ENCODE assay signal across 15 cellular contexts in genomic region chr14:22232486-22232885, GRCh38.
A peak's percentile ranks its signal among the peaks of the same experiment; 100 is the strongest.
DNase-seq lines count a peak whose midpoint lies in the region; ATAC-seq and TF ChIP-seq lines count a peak whose summit lies in the region.
"Had no signal": no experiment of that assay in that cellular context is flagged by ENCODE, and none has a peak within 500 bp of the region (broad histone marks: within the 10 kb centered on the region; RNA-seq: fewer than 3 reads in every experiment).

No MANE protein-coding gene starts in this region.

- TF ChIP-seq CTCF in HL-60 (IDR thresholded peaks at IDR 0.05; ENCODE audit: insufficient read depth, low read length) (no peak), GM13977 (IDR thresholded peaks at IDR 0.05; ENCODE audit: extremely low read depth, insufficient read depth, missing control alignments) (no peak), Calu3 (IDR thresholded peaks at IDR 0.05; ENCODE audit: unreplicated experiment) (no peak)

- H3K79me1 ChIP-seq in neuronal stem cell (ENCODE audit: low read depth, low read length), result no peaks in the 10 kb centered on the region

- no TSS peak for BruUV-seq in Calu3 (replicated peaks; lab: Mats Ljungman, UMichigan)

- H3K27ac ChIP-seq in HL-60 (replicated peaks), result peak overlapping the region; percentile 51
- no peak overlapping the region for H3K27ac ChIP-seq in neuronal stem cell (replicated peaks; ENCODE audit: low read length)

- H3K4me2 ChIP-seq in neuronal stem cell (ENCODE audit: insufficient read depth, low read length, poor library complexity, severe bottlenecking), result no peak overlapping the region

- no peak overlapping the region for H2BK12ac ChIP-seq in neuronal stem cell (ENCODE audit: low read length)

- intact Hi-C loops in Calu3 (cut with micrococcal nuclease; ENCODE audit: unreplicated experiment), result no loop called here

- CTCF ChIA-PET in Calu3 (lab: Charles Lee), result no interaction called here

- H3K4me3 ChIP-seq in HL-60 (replicated peaks; ENCODE audit: insufficient read depth, low read length), result no peak overlapping the region
- no peak overlapping the region for H3K4me3 ChIP-seq in neuronal stem cell (ENCODE audit: low read length in 2 of 2)
- H3K4me3 ChIP-seq: GM12878 had no signal

- H3K36me3 Mint-ChIP-seq in activated naive CD8-positive, alpha-beta T cell treated with anti-CD3 and anti-CD28 coated beads, Interleukin-2, amount 50 U/mL, for 24 hours (ENCODE audit: low read depth), result no peaks in the 10 kb centered on the region
- no peaks in the 10 kb centered on the region for H3K36me3 Mint-ChIP-seq in Calu3 (ENCODE audit: insufficient read depth, unreplicated experiment)
- H3K36me3 Mint-ChIP-seq: CD14-positive monocyte; CD8-positive, alpha-beta T cell had no signal

- no peak overlapping the region for H3K4me3 Mint-ChIP-seq in activated naive CD8-positive, alpha-beta T cell treated with anti-CD3 and anti-CD28 coated beads, Interleukin-2, amount 50 U/mL, for 24 hours
- H3K4me3 Mint-ChIP-seq in Calu3 (ENCODE audit: low read depth, unreplicated experiment), result no peak overlapping the region
- H3K4me3 Mint-ChIP-seq: CD14-positive monocyte; CD8-positive, alpha-beta T cell had no signal

- no peak overlapping the region for H3K18ac ChIP-seq in neuronal stem cell (ENCODE audit: low read length)

- no peak overlapping the region for H3K4ac ChIP-seq in neuronal stem cell (ENCODE audit: low read length)

- no peak overlapping the region for H2BK15ac ChIP-seq in neuronal stem cell (ENCODE audit: low read length)

- H2BK120ac ChIP-seq in neuronal stem cell (ENCODE audit: low read depth, low read length), result no peak overlapping the region

- no peaks in the 10 kb centered on the region for H3K4me1 ChIP-seq in neuronal stem cell (ENCODE audit: control insufficient read depth in 2 of 2, insufficient read depth in 1 of 2, low read depth in 1 of 2, low read length in 2 of 2)

- peaks cover 0 to 5% of the 10 kb centered on the region in 2 donors for H3K9me3 ChIP-seq in neuronal stem cell (replicated peaks in 1 of 2; ENCODE audit: control insufficient read depth in 2 of 2, insufficient read depth in 1 of 2, low read depth in 1 of 2, low read length in 2 of 2)

- no peak overlapping the region for H3K9ac ChIP-seq in neuronal stem cell (ENCODE audit: low read depth, low read length, poor library complexity)

- H3K9me3 Mint-ChIP-seq in activated naive CD8-positive, alpha-beta T cell treated with anti-CD3 and anti-CD28 coated beads, Interleukin-2, amount 50 U/mL, for 24 hours, result no peaks in the 10 kb centered on the region
- peaks cover 3% of the 10 kb centered on the region for H3K9me3 Mint-ChIP-seq in Calu3 (ENCODE audit: low read depth, unreplicated experiment)
- H3K9me3 Mint-ChIP-seq: CD8-positive, alpha-beta T cell had no signal

- DNase-seq in ELF-1 (ENCODE audit: low read depth, low spot score), result peak; percentile 34
- DNase-seq in HL-60 (ENCODE audit: low read depth in 1 of 2, low spot score in 1 of 2), result no peak
- DNase-seq in activated naive CD8-positive, alpha-beta T cell treated with anti-CD3 and anti-CD28 coated beads, Interleukin-2, amount 50 U/mL, for 24 hours, result no peak
- DNase-seq in neuronal stem cell (ENCODE audit: low spot score), result no peak
- no peak for DNase-seq in GM13977 (ENCODE audit: low spot score)
- DNase-seq in Calu3, result no peak
- DNase-seq: CD8-positive, alpha-beta T cell; COR-L47; DMS53; IMR-90; KBM-7 had no signal

- no peak overlapping the region for H3K23ac ChIP-seq in neuronal stem cell (ENCODE audit: low read depth, low read length, poor library complexity)

- peaks cover 26% of the 10 kb centered on the region for H3K4me1 Mint-ChIP-seq in activated naive CD8-positive, alpha-beta T cell treated with anti-CD3 and anti-CD28 coated beads, Interleukin-2, amount 50 U/mL, for 24 hours
- H3K4me1 Mint-ChIP-seq in Calu3 (ENCODE audit: low read depth, unreplicated experiment), result no peaks in the 10 kb centered on the region

- H4K8ac ChIP-seq in neuronal stem cell (ENCODE audit: low read depth, low read length), result no peak overlapping the region

- H3K27ac Mint-ChIP-seq in activated naive CD8-positive, alpha-beta T cell treated with anti-CD3 and anti-CD28 coated beads, Interleukin-2, amount 50 U/mL, for 24 hours, result peak overlapping the region; percentile 49
- H3K27ac Mint-ChIP-seq in Calu3 (ENCODE audit: unreplicated experiment), result no peak overlapping the region
- H3K27ac Mint-ChIP-seq: CD14-positive monocyte; CD8-positive, alpha-beta T cell had no signal

- no peak overlapping the region for H2BK5ac ChIP-seq in neuronal stem cell (ENCODE audit: low read length)

- H2AK5ac ChIP-seq in neuronal stem cell (ENCODE audit: low read depth, low read length), result peak overlapping the region; percentile 66

- ATAC-seq in activated naive CD8-positive, alpha-beta T cell treated with anti-CD3 and anti-CD28 coated beads, Interleukin-2, amount 50 U/mL, for 24 hours, result no peak
- no peak for ATAC-seq in GM18867 (IDR thresholded peaks at IDR 0.05; ENCODE audit: unreplicated experiment)
- ATAC-seq: CD8-positive, alpha-beta T cell; GM12878; HCT116 had no signal

- H4K91ac ChIP-seq in neuronal stem cell (ENCODE audit: low read depth, low read length, poor library complexity), result no peak overlapping the region

- H3K27me3 ChIP-seq in HL-60 (ENCODE audit: insufficient read depth, poor library complexity, severe bottlenecking) (no peaks in the 10 kb centered on the region), neuronal stem cell (ENCODE audit: control insufficient read depth in 3 of 3, insufficient read depth in 3 of 3, low read depth in 1 of 3, low read length in 3 of 3) (no peaks in the 10 kb centered on the region)

- no peaks in the 10 kb centered on the region for H3K27me3 Mint-ChIP-seq in activated naive CD8-positive, alpha-beta T cell treated with anti-CD3 and anti-CD28 coated beads, Interleukin-2, amount 50 U/mL, for 24 hours
- peaks cover 17% of the 10 kb centered on the region for H3K27me3 Mint-ChIP-seq in Calu3 (ENCODE audit: unreplicated experiment)

- H2AFZ ChIP-seq in neuronal stem cell (ENCODE audit: low read length), result no peak overlapping the region

- no peaks in the 10 kb centered on the region for H3K36me3 ChIP-seq in neuronal stem cell (replicated peaks in 1 of 2; ENCODE audit: control insufficient read depth in 2 of 2, insufficient read depth in 2 of 2, low read length in 2 of 2)

- no peak overlapping the region for H3K14ac ChIP-seq in neuronal stem cell (ENCODE audit: low read length)

- in situ Hi-C loops in GM13977 (cut with MboI; ENCODE audit: low pct_unique_long_range_greater_than_20kb, low sequenced_read_pairs, unreplicated experiment), result no loop called here
